22 cellular contexts compared by ENCODE assay signal in genomic region chr3:36132214-36132613, GRCh38.
DNase-seq lines count a peak whose midpoint lies in the region; TF ChIP-seq lines count a peak whose summit lies in the region.
"Had no signal": no experiment of that assay in that cellular context is flagged by ENCODE, and none has a peak within 500 bp of the region (broad histone marks: within the 10 kb centered on the region; RNA-seq: fewer than 3 reads in every experiment).

No MANE protein-coding gene starts in this region.

- H3K4me3 ChIP-seq in GM12864 (ENCODE audit: low read depth, low read length) (no peak overlapping the region), OCI-LY3 (ENCODE audit: low read length) (no peak overlapping the region), epithelial cell of esophagus (ENCODE audit: low read length) (no peak overlapping the region), neural progenitor cell (no peak overlapping the region), tibial artery (no peak overlapping the region)
- H3K4me3 ChIP-seq: dorsolateral prefrontal cortex, left lung, MG63, psoas muscle, skin epidermis had no signal

- no peaks in the 10 kb centered on the region for H3K9me3 ChIP-seq in OCI-LY3 (ENCODE audit: insufficient read depth, low read length)
- no peaks in the 10 kb centered on the region for H3K9me3 ChIP-seq in neural progenitor cell (ENCODE audit: low read depth)
- peaks cover 0 to 5% (median 0%) of the 10 kb centered on the region in 3 donors for H3K9me3 ChIP-seq in tibial artery
- H3K9me3 ChIP-seq: MG63, psoas muscle had no signal

- H3K79me2 ChIP-seq in OCI-LY3 (ENCODE audit: low read length) = no peaks in the 10 kb centered on the region
- no peaks in the 10 kb centered on the region for H3K79me2 ChIP-seq in neural progenitor cell (ENCODE audit: low read depth)

- H3K4me1 ChIP-seq in OCI-LY3 (ENCODE audit: low read length) = no peaks in the 10 kb centered on the region
- H3K4me1 ChIP-seq in neural progenitor cell = no peaks in the 10 kb centered on the region
- no peaks in the 10 kb centered on the region for H3K4me1 ChIP-seq in tibial artery
- H3K4me1 ChIP-seq: left lung, psoas muscle had no signal

- H3K27me3 Mint-ChIP-seq in neural progenitor cell (ENCODE audit: insufficient read depth, low read depth) = no peaks in the 10 kb centered on the region
- H3K27me3 Mint-ChIP-seq: activated CD4-positive, alpha-beta T cell treated with anti-CD3 and anti-CD28 coated beads, Interleukin-2, amount 10 ng/mL, durations not matched to agents 24 days and 14 days had no signal

- H3K4me1 Mint-ChIP-seq in neural progenitor cell = no peaks in the 10 kb centered on the region
- H3K4me1 Mint-ChIP-seq: activated CD4-positive, alpha-beta T cell treated with anti-CD3 and anti-CD28 coated beads, Interleukin-2, amount 10 ng/mL, durations not matched to agents 24 days and 14 days had no signal

- TF ChIP-seq CTCF in GM12864 (IDR thresholded peaks at IDR 0.05; ENCODE audit: low read depth, low read length, missing control alignments) = peak; percentile 15
- TF ChIP-seq CTCF in OCI-LY3 (IDR thresholded peaks at IDR 0.05; ENCODE audit: low read depth, low read length) = peak; percentile 46; the same call in 1 of the 2 replicates
- peak; percentile 14 for TF ChIP-seq CTCF in epithelial cell of esophagus (IDR thresholded peaks at IDR 0.05; ENCODE audit: insufficient read depth, low read depth, low read length, missing control alignments)
- peak; percentile 34 for TF ChIP-seq CTCF in neural progenitor cell (IDR thresholded peaks at IDR 0.05)
- TF ChIP-seq CTCF in tibial artery (IDR thresholded peaks at IDR 0.05) = no peak

- no peaks in the 10 kb centered on the region for H3K36me3 Mint-ChIP-seq in neural progenitor cell

- H3K9ac ChIP-seq in OCI-LY3 (ENCODE audit: low read length) (no peak overlapping the region), neural progenitor cell (no peak overlapping the region)

- intact Hi-C loops in tibial artery (cut with DNase I; ENCODE audit: low total_unique reads) = no loop called here

- no peaks in the 10 kb centered on the region for H3K27me3 ChIP-seq in OCI-LY3 (ENCODE audit: low read depth, low read length)
- no peaks in the 10 kb centered on the region for H3K27me3 ChIP-seq in neural progenitor cell
- no peaks in the 10 kb centered on the region for H3K27me3 ChIP-seq in tibial artery
- H3K27me3 ChIP-seq: dorsolateral prefrontal cortex, left lung, MG63 had no signal

- H3K36me3 ChIP-seq in OCI-LY3 (replicated peaks; ENCODE audit: low read depth, low read length) = no peaks in the 10 kb centered on the region
- no peaks in the 10 kb centered on the region for H3K36me3 ChIP-seq in neural progenitor cell
- no peaks in the 10 kb centered on the region for H3K36me3 ChIP-seq in tibial artery
- H3K36me3 ChIP-seq: left lung, MG63 had no signal

- H4K20me1 ChIP-seq in OCI-LY3 (ENCODE audit: insufficient read depth, low read length) (no peaks in the 10 kb centered on the region), neural progenitor cell (ENCODE audit: low read depth) (no peaks in the 10 kb centered on the region)

- H2AFZ ChIP-seq in OCI-LY3 (ENCODE audit: low read depth, low read length) (no peak overlapping the region), neural progenitor cell (replicated peaks) (no peak overlapping the region)

- no peak overlapping the region for H3K27ac ChIP-seq in OCI-LY3 (ENCODE audit: low read length)
- no peak overlapping the region for H3K27ac ChIP-seq in neural progenitor cell
- H3K27ac ChIP-seq in tibial artery = no peak overlapping the region
- H3K27ac ChIP-seq: dorsolateral prefrontal cortex, left lung, psoas muscle, skin epidermis had no signal

- H3K27ac Mint-ChIP-seq in neural progenitor cell = no peak overlapping the region
- H3K27ac Mint-ChIP-seq: activated CD4-positive, alpha-beta T cell treated with anti-CD3 and anti-CD28 coated beads, Interleukin-2, amount 10 ng/mL, durations not matched to agents 24 days and 14 days had no signal

- no peak overlapping the region for H3K4me3 Mint-ChIP-seq in neural progenitor cell
- H3K4me3 Mint-ChIP-seq: activated CD4-positive, alpha-beta T cell treated with anti-CD3 and anti-CD28 coated beads, Interleukin-2, amount 10 ng/mL, durations not matched to agents 24 days and 14 days had no signal

- no peaks in the 10 kb centered on the region for H3K9me3 Mint-ChIP-seq in neural progenitor cell
- H3K9me3 Mint-ChIP-seq: activated CD4-positive, alpha-beta T cell treated with anti-CD3 and anti-CD28 coated beads, Interleukin-2, amount 10 ng/mL, durations not matched to agents 24 days and 14 days had no signal

- H3K4me2 ChIP-seq in OCI-LY3 (ENCODE audit: low read length) = no peak overlapping the region
- H3K4me2 ChIP-seq in neural progenitor cell = no peak overlapping the region

- no peaks in the 10 kb centered on the region for H3F3A ChIP-seq in neural progenitor cell (ENCODE audit: low read depth)

- DNase-seq in GM12864 (ENCODE audit: low read depth) (no peak), epithelial cell of esophagus (ENCODE audit: low read depth) (no peak), neural progenitor cell (ENCODE audit: low spot score) (no peak), AG08396 (ENCODE audit: low spot score) (no peak), DMS79 treated with DMSO at 0.1 percent for 48 hours (lab: John Stamatoyannopoulos, UW) (no peak), tibial artery (no peak)
- DNase-seq: activated CD4-positive, alpha-beta T cell treated with anti-CD3 and anti-CD28 coated beads, Interleukin-2, amount 10 ng/mL, durations not matched to agents 24 days and 14 days; activated effector memory CD4-positive, alpha-beta T cell treated with anti-CD3 and anti-CD28 coated beads, Interleukin-2, amount 50 U/mL, for 16 hours; Calu3; dorsolateral prefrontal cortex; IMR-90; left lung; MG63; NCI-H2171 treated with DMSO at 0.1 percent for 48 hours; NCI-H526 treated with DMSO at 0.1 percent for 48 hours; psoas muscle; Right ventricle myocardium superior; stimulated activated CD4-positive, alpha-beta T cell treated with anti-CD3 and anti-CD28 coated beads, Interleukin-2, amount 100 ng/mL, for 48 hours; stimulated activated naive CD4-positive, alpha-beta T cell treated with Interleukin-2 at 50 U/mL for 16 hours; T-helper 1 cell had no signal

Comparison
In these comparisons a context has a peak if more than half of its experiments do, and no peak if none do; other contexts are left out.
1. CTCF ChIP-seq: peak in GM12864 (single experiment), OCI-LY3 (single experiment), epithelial cell of esophagus (single experiment) and neural progenitor cell (single experiment); none in tibial artery (0 of 2).